Comparison of ENCODE assay signal across 27 cellular contexts in the genomic region with DNA sequence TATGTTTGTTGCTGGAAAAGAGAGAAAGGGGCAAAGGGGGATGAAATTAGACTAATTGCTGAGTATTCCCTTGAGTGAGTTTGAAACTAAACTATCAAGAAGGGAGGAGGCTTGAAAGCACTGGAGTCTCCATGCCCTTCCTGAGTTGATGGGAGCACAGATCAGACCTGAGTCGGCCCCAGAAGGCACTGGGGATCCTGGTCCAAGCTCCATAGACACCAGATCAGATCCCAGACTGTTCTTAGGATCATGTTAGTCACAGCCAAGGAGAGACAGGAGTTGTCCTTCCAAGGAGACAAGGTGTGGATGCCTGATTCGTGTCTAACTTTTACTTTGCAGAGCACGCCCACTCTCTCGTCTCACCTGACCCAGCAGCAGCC.
A peak's percentile ranks its signal among the peaks of the same experiment; 100 is the strongest.
DNase-seq lines count a peak whose midpoint lies in the region; ATAC-seq and TF ChIP-seq lines count a peak whose summit lies in the region.
"Had no signal": no experiment of that assay in that cellular context is flagged by ENCODE, and none has a peak within 500 bp of the region (broad histone marks: within the 10 kb centered on the region; RNA-seq: fewer than 3 reads in every experiment).

No MANE protein-coding gene starts in this region.

- H3K4me1 ChIP-seq in A673 (ENCODE audit: insufficient read depth, low read length, poor library complexity, severe bottlenecking) (peaks cover 30% of the 10 kb centered on the region), SK-N-SH (ENCODE audit: control insufficient read depth in 1 of 2, insufficient read depth in 2 of 2, low read depth in 1 of 2, low read length in 1 of 2) (peaks cover 0 to 19% of the 10 kb centered on the region in 2 experiments; a peak in 3 of 4 replicates)

- H2AFZ ChIP-seq in SK-N-SH (ENCODE audit: low read depth), result 0 out of 2 replicates have a peak overlapping the region, but pooled peaks have one; percentile 62

- no peaks in the 10 kb centered on the region for H3K79me2 ChIP-seq in SK-N-SH (ENCODE audit: insufficient read depth)

- H3K27ac Mint-ChIP-seq in CD14-positive monocyte, result no peak overlapping the region
- H3K27ac Mint-ChIP-seq: activated CD8-positive, alpha-beta T cell treated with anti-CD3 and anti-CD28 coated beads, Interleukin-2, amount 10 ng/mL, durations not matched to agents 7 days and 5 days; endodermal cell; naive thymus-derived CD4-positive, alpha-beta T cell had no signal

- H3K4me1 Mint-ChIP-seq in CD14-positive monocyte, result peaks cover 24% of the 10 kb centered on the region

- TF ChIP-seq CTCF in A673 (conservative IDR thresholded peaks at IDR 0.05; ENCODE audit: low read depth, low read length) (no peak), HFF-Myc (IDR thresholded peaks at IDR 0.05; ENCODE audit: low read depth, low read length, missing control alignments) (no peak), SK-N-SH (IDR thresholded peaks at IDR 0.05) (no peak), CD14-positive monocyte (IDR thresholded peaks at IDR 0.05) (no peak)

- CTCF ChIA-PET in A673 (lab: Charles Lee), result no interaction called here
- CTCF ChIA-PET in SK-N-SH (lab: Yijun Ruan, JAX), result interaction anchor here (1.3 kb wide), 1 partner anchor 12 kb away, joined by 3 read pairs; no protein-coding TSS in a partner anchor

- no peak for TF ChIP-seq RAD21 in SK-N-SH (IDR thresholded peaks at IDR 0.05; ENCODE audit: low read length)

- peak overlapping the region; percentile 58 for H3K4me2 ChIP-seq in SK-N-SH
- H3K4me2 ChIP-seq: BLaER1 treated with 17β-estradiol and CSF1 and Interleukin-3, amounts not matched to agents 10 nM and 100 nM had no signal

- H3K36me3 ChIP-seq in A673 (ENCODE audit: insufficient read depth, low read length, poor library complexity, severe bottlenecking) (no peaks in the 10 kb centered on the region), SK-N-SH (replicated peaks in 1 of 2; ENCODE audit: control insufficient read depth in 1 of 2, insufficient read depth in 2 of 2, low read length in 1 of 2) (no peaks in the 10 kb centered on the region)
- H3K36me3 ChIP-seq: adrenal gland; BLaER1 treated with 17β-estradiol and CSF1 and Interleukin-3, amounts not matched to agents 10 nM and 100 nM; heart left ventricle; upper lobe of left lung had no signal

- TF ChIP-seq EP300 in SK-N-SH (IDR thresholded peaks at IDR 0.05; ENCODE audit: borderline replicate concordance in 1 of 2, low read depth in 1 of 2, low read length in 1 of 2), result no peak

- peaks cover 21% of the 10 kb centered on the region for H3F3A ChIP-seq in SK-N-SH (replicated peaks; ENCODE audit: insufficient read depth)

- POLR2A ChIA-PET in A673 (lab: Charles Lee; ENCODE audit: low non-redundant PET) (no interaction called here), SK-N-SH (lab: Yijun Ruan, JAX) (no interaction called here)

- no peaks in the 10 kb centered on the region for H3K9me2 ChIP-seq in SK-N-SH

- H3K9me3 Mint-ChIP-seq in CD14-positive monocyte, result peaks cover 0 to 2% (median 0%) of the 10 kb centered on the region in 7 donors

- H3K9me3 ChIP-seq in A673 (ENCODE audit: low read depth, low read length, poor library complexity, severe bottlenecking) (no peaks in the 10 kb centered on the region), SK-N-SH (no peaks in the 10 kb centered on the region)
- H3K9me3 ChIP-seq: adrenal gland; BLaER1 treated with 17β-estradiol and CSF1 and Interleukin-3, amounts not matched to agents 10 nM and 100 nM; heart left ventricle; pancreas; upper lobe of left lung had no signal

- no peaks in the 10 kb centered on the region for H4K20me1 ChIP-seq in SK-N-SH (ENCODE audit: insufficient read depth)
- H4K20me1 ChIP-seq: BLaER1 treated with 17β-estradiol and CSF1 and Interleukin-3, amounts not matched to agents 10 nM and 100 nM had no signal

- H3K27me3 Mint-ChIP-seq in CD14-positive monocyte (ENCODE audit: low read depth in 3 of 3), result peaks cover 0 to 2% (median 0%) of the 10 kb centered on the region in 3 donors

- intact Hi-C loops in A673 (cut with micrococcal nuclease; ENCODE audit: unreplicated experiment), result no loop called here
- intact Hi-C loops in CD14-positive monocyte (cut with micrococcal nuclease), result no loop called here

- no peak overlapping the region for H3K4me3 Mint-ChIP-seq in CD14-positive monocyte
- H3K4me3 Mint-ChIP-seq: activated CD8-positive, alpha-beta T cell treated with anti-CD3 and anti-CD28 coated beads, Interleukin-2, amount 10 ng/mL, durations not matched to agents 7 days and 5 days; endodermal cell; naive thymus-derived CD4-positive, alpha-beta T cell had no signal

- no peak overlapping the region for H3K27ac ChIP-seq in A673 (ENCODE audit: low read depth, low read length, poor library complexity, severe bottlenecking)
- peak overlapping the region in 1 of 2 experiments; percentile 84; a peak in 2 of 4 replicates for H3K27ac ChIP-seq in SK-N-SH (ENCODE audit: low read depth in 2 of 2, low read length in 1 of 2)
- H3K27ac ChIP-seq: adrenal gland; BLaER1 treated with 17β-estradiol and CSF1 and Interleukin-3, amounts not matched to agents 10 nM and 100 nM; coronary artery; heart left ventricle; upper lobe of left lung had no signal

- ATAC-seq in HG02870 (IDR thresholded peaks at IDR 0.05; ENCODE audit: unreplicated experiment), result no peak
- ATAC-seq: activated CD8-positive, alpha-beta T cell treated with anti-CD3 and anti-CD28 coated beads, Interleukin-2, amount 10 ng/mL, durations not matched to agents 7 days and 5 days; heart left ventricle; left lobe of liver; naive thymus-derived CD4-positive, alpha-beta T cell; right cardiac atrium had no signal

- DNase-seq in A673 (ENCODE audit: low spot score), result peak; percentile 25
- DNase-seq in HFF-Myc (ENCODE audit: extremely low read depth, low read depth), result peak; percentile 15
- DNase-seq in SK-N-SH, result no peak
- peak; percentile 11 for DNase-seq in foreskin melanocyte
- no peak for DNase-seq in NCI-H774 (lab: John Stamatoyannopoulos, UW)
- DNase-seq in CD14-positive monocyte (ENCODE audit: low spot score), result no peak
- no peak for DNase-seq in T1000 (lab: John Stamatoyannopoulos, UW)
- DNase-seq: 8988T; activated CD4-positive, CD25-positive, alpha-beta regulatory T cell treated with anti-CD3 and anti-CD28 coated beads, Interleukin-2, amount 50 U/mL, for 72 hours; activated CD8-positive, alpha-beta T cell treated with anti-CD3 and anti-CD28 coated beads, Interleukin-2, amount 10 ng/mL, durations not matched to agents 7 days and 5 days; activated naive CD4-positive, alpha-beta T cell; adrenal gland; endodermal cell; heart left ventricle; naive thymus-derived CD4-positive, alpha-beta T cell; NCI-H1092; NCI-H2029; NCI-H345; NK-92 treated with Interleukin-12 subunit alpha and Interleukin-12 subunit beta, amount 100 ng/mL, for 24 hours; right cardiac atrium; SW 1271; upper lobe of left lung had no signal

- peaks cover 0 to 2% of the 10 kb centered on the region in 2 donors for H3K36me3 Mint-ChIP-seq in CD14-positive monocyte
- H3K36me3 Mint-ChIP-seq: naive thymus-derived CD4-positive, alpha-beta T cell had no signal

- no TSS peak for BruUV-seq in A673 (replicated peaks; lab: Mats Ljungman, UMichigan)

- H3K27me3 ChIP-seq in A673 (replicated peaks; ENCODE audit: insufficient read depth, low read depth, low read length, poor library complexity) (no peaks in the 10 kb centered on the region), SK-N-SH (ENCODE audit: insufficient read depth) (no peaks in the 10 kb centered on the region)
- H3K27me3 ChIP-seq: adrenal gland; BLaER1 treated with 17β-estradiol and CSF1 and Interleukin-3, amounts not matched to agents 10 nM and 100 nM; heart left ventricle; pancreas; upper lobe of left lung had no signal

- 43% methylated on average over 2 of the region's 4 CpGs for WGBS in SK-N-SH (ENCODE audit: low lambda C conversion rate)

- no peak overlapping the region for H3K9ac ChIP-seq in SK-N-SH
- H3K9ac ChIP-seq: BLaER1 treated with 17β-estradiol and CSF1 and Interleukin-3, amounts not matched to agents 10 nM and 100 nM had no signal

- H3K4me3 ChIP-seq in A673 (ENCODE audit: low read depth, low read length, poor library complexity, severe bottlenecking) (no peak overlapping the region), HFF-Myc (replicated peaks; ENCODE audit: low read depth, low read length) (no peak overlapping the region), SK-N-SH (ENCODE audit: low read depth in 2 of 2, low read length in 1 of 2) (no peak overlapping the region)
- H3K4me3 ChIP-seq: adrenal gland; BLaER1 treated with 17β-estradiol and CSF1 and Interleukin-3, amounts not matched to agents 10 nM and 100 nM; coronary artery; heart left ventricle; pancreas; upper lobe of left lung had no signal

TF ChIP-seq in SK-N-SH, 30 proteins besides CTCF, POLR2A, EP300 and RAD21:
- TF ChIP-seq EZH2phosphoT487 (IDR thresholded peaks at IDR 0.05; ENCODE audit: borderline replicate concordance, low read depth) (no peak), FOXM1 (IDR thresholded peaks at IDR 0.05; ENCODE audit: low read depth) (no peak), GATA2 (CRISPR knock-in tag; IDR thresholded peaks at IDR 0.05) (no peak), ELF1 (IDR thresholded peaks at IDR 0.05) (no peak), SMC3 (IDR thresholded peaks at IDR 0.05; ENCODE audit: low read depth, low read length) (no peak)
- TF ChIP-seq, protein P1, sequence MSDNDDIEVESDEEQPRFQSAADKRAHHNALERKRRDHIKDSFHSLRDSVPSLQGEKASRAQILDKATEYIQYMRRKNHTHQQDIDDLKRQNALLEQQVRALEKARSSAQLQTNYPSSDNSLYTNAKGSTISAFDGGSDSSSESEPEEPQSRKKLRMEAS (IDR thresholded peaks at IDR 0.05; ENCODE audit: low read depth), result no peak

Comparison
In these comparisons a context has a peak if more than half of its experiments do, and no peak if none do; other contexts are left out.
1. DNase-seq: peak in A673 (single experiment), HFF-Myc (single experiment) and foreskin melanocyte (single experiment); none in SK-N-SH (single experiment), NCI-H774 (single experiment), CD14-positive monocyte (single experiment) and T1000 (single experiment).